In genomic region chr1:41925712-41926111, GRCh38 we compare ENCODE assay signal across 15 cellular contexts. TPM values are rescaled to one million over a fixed set of nuclear protein-coding genes. Genes with fewer than 3 reads are reported as not detected.
DNase-seq lines count a peak whose midpoint lies in the region; ATAC-seq and TF ChIP-seq lines count a peak whose summit lies in the region.
"Had no signal": no experiment of that assay in that cellular context is flagged by ENCODE, and none has a peak within 500 bp of the region (broad histone marks: within the 10 kb centered on the region; RNA-seq: fewer than 3 reads in every experiment).

No MANE protein-coding gene starts in this region.

- H3K9me3 ChIP-seq in Loucy (ENCODE audit: insufficient read depth, low read depth, low read length) (no peaks in the 10 kb centered on the region), BE2C (no peaks in the 10 kb centered on the region)
- H3K9me3 ChIP-seq: colonic mucosa, esophagus squamous epithelium, pancreas had no signal

- H4K20me1 ChIP-seq in Loucy (ENCODE audit: insufficient read depth, low read length, poor library complexity, severe bottlenecking) = no peaks in the 10 kb centered on the region

- H3K27me3 ChIP-seq in Loucy (ENCODE audit: insufficient read depth, low read length, poor library complexity, severe bottlenecking) = no peaks in the 10 kb centered on the region
- H3K27me3 ChIP-seq in BE2C = no peaks in the 10 kb centered on the region
- H3K27me3 ChIP-seq: colonic mucosa, esophagus squamous epithelium, pancreas had no signal

- H2AFZ ChIP-seq in Loucy (ENCODE audit: low read length) = peak overlapping the region; percentile 38; the same call in 1 of the 2 replicates

- H3K79me2 ChIP-seq in Loucy (ENCODE audit: insufficient read depth, low read length) = no peaks in the 10 kb centered on the region

- H3K4me2 ChIP-seq in Loucy (ENCODE audit: low read depth, low read length, poor library complexity, severe bottlenecking) = no peak overlapping the region

- H3K4me3 ChIP-seq in Loucy (ENCODE audit: low read length, poor library complexity, severe bottlenecking) (no peak overlapping the region), BE2C (ENCODE audit: low read depth, low read length) (no peak overlapping the region)
- H3K4me3 ChIP-seq: colonic mucosa, esophagus squamous epithelium, pancreas, skin epidermis had no signal

- H3K4me1 ChIP-seq in Loucy (ENCODE audit: insufficient read depth, low read length, poor library complexity, severe bottlenecking) (peaks cover 1% of the 10 kb centered on the region), BE2C (no peaks in the 10 kb centered on the region)
- H3K4me1 ChIP-seq: colonic mucosa, esophagus squamous epithelium, pancreas had no signal

- H3K36me3 ChIP-seq in Loucy (ENCODE audit: insufficient read depth, low read length) = no peaks in the 10 kb centered on the region
- no peaks in the 10 kb centered on the region for H3K36me3 ChIP-seq in BE2C
- H3K36me3 ChIP-seq: colonic mucosa, esophagus squamous epithelium, pancreas had no signal

- no peaks in the 10 kb centered on the region for H3K9me2 ChIP-seq in Loucy (replicated peaks; ENCODE audit: low read depth, low read length)

- ATAC-seq in SK-N-SH treated with all-trans-retinoic acid at 6 μM for 48 hours = peak; percentile 88
- no peak for ATAC-seq in GM21576 (IDR thresholded peaks at IDR 0.05; ENCODE audit: unreplicated experiment)

- H3K9ac ChIP-seq in Loucy (ENCODE audit: low read depth, low read length, poor library complexity, severe bottlenecking) = no peak overlapping the region

- TF ChIP-seq CTCF in Loucy (conservative IDR thresholded peaks at IDR 0.05; ENCODE audit: low read length) (no peak), BE2C (IDR thresholded peaks at IDR 0.05; ENCODE audit: low read depth, low read length) (no peak)

- no peaks in the 10 kb centered on the region for H3F3A ChIP-seq in Loucy (ENCODE audit: low read depth)

- DNase-seq in EH (ENCODE audit: low read depth) (peak; percentile 52), iris pigment epithelial cell (ENCODE audit: low read depth) (peak; percentile 25), NCI-H1092 (lab: John Stamatoyannopoulos, UW) (no peak), BE2C (no peak)
- DNase-seq: activated CD4-positive, alpha-beta T cell treated with anti-CD3 and anti-CD28 coated beads for 1 hour; activated T-cell treated with anti-CD3 and anti-CD28 coated beads for 4 hours; CD4-positive, CD25-positive, alpha-beta regulatory T cell; colonic mucosa; esophagus squamous epithelium; immature natural killer cell; pancreas had no signal

TF ChIP-seq in SK-N-SH treated with all-trans-retinoic acid at 6 μM for 48 hours, 23 proteins besides CTCF, POLR2A, EP300 and RAD21:
- no peak for TF ChIP-seq OSR1 (CRISPR knock-in tag; IDR thresholded peaks at IDR 0.05)
- no peak for TF ChIP-seq CREB5 (CRISPR knock-in tag; IDR thresholded peaks at IDR 0.05; ENCODE audit: low read depth)
- TF ChIP-seq POU6F1 (CRISPR knock-in tag; IDR thresholded peaks at IDR 0.05; ENCODE audit: borderline replicate concordance, low read depth) = no peak
- no peak for TF ChIP-seq PPARA (CRISPR knock-in tag; IDR thresholded peaks at IDR 0.05; ENCODE audit: borderline replicate concordance)
- no peak for TF ChIP-seq TSHZ2 (CRISPR knock-in tag; IDR thresholded peaks at IDR 0.05)
- TF ChIP-seq ZFP30 (CRISPR knock-in tag; IDR thresholded peaks at IDR 0.05) = no peak
- no peak for TF ChIP-seq PATZ1 (CRISPR knock-in tag; IDR thresholded peaks at IDR 0.05; ENCODE audit: borderline replicate concordance)
- TF ChIP-seq CSRNP3 (CRISPR knock-in tag; IDR thresholded peaks at IDR 0.05) = no peak
- TF ChIP-seq BACH2 (CRISPR knock-in tag; IDR thresholded peaks at IDR 0.05; ENCODE audit: borderline replicate concordance) = no peak
- no peak for TF ChIP-seq ZFP3 (CRISPR knock-in tag; IDR thresholded peaks at IDR 0.05)
- no peak for TF ChIP-seq GLIS3 (CRISPR knock-in tag; IDR thresholded peaks at IDR 0.05)
- TF ChIP-seq ARNTL (CRISPR knock-in tag; IDR thresholded peaks at IDR 0.05; ENCODE audit: borderline replicate concordance, low read depth) = no peak
- TF ChIP-seq TOX (CRISPR knock-in tag; IDR thresholded peaks at IDR 0.05; ENCODE audit: borderline replicate concordance) = no peak
- no peak for TF ChIP-seq ZNF8 (CRISPR knock-in tag; IDR thresholded peaks at IDR 0.05)
- TF ChIP-seq ESRRG (CRISPR knock-in tag; IDR thresholded peaks at IDR 0.05) = no peak

RNA-seq across cellular contexts. Expression of gene HIVEP3, which starts 7.0 kb away (rescaled TPM):
- polyA plus RNA-seq in BE2C (2012; ENCODE audit: insufficient read depth, insufficient read length, low read depth) = 3.3 TPM

Comparison
In these comparisons a context has a peak if more than half of its experiments do, and no peak if none do; other contexts are left out.
1. DNase-seq: peak in EH (single experiment) and iris pigment epithelial cell (single experiment); none in NCI-H1092 (single experiment) and BE2C (single experiment).